In genomic region chr4:13641084-13641483, GRCh38 we compare ENCODE assay signal across 1 cellular context.
TF ChIP-seq lines count a peak whose summit lies in the region.

No MANE protein-coding gene starts in this region.

TF ChIP-seq in GM23338, 12 proteins besides CTCF, POLR2A, EP300 and RAD21 (continued from another document):
- TF ChIP-seq REST (IDR thresholded peaks at IDR 0.05; ENCODE audit: unreplicated experiment): no peak
- TF ChIP-seq ZNF114 (CRISPR knock-in tag; IDR thresholded peaks at IDR 0.05): no peak
- TF ChIP-seq POLR2AphosphoS5 (IDR thresholded peaks at IDR 0.05; ENCODE audit: low read depth): no peak
- no peak for TF ChIP-seq NANOG (IDR thresholded peaks at IDR 0.05; ENCODE audit: borderline replicate concordance)
- no peak for TF ChIP-seq EZH2phosphoT487 (IDR thresholded peaks at IDR 0.05; ENCODE audit: unreplicated experiment)
- no peak for TF ChIP-seq ETS1 (IDR thresholded peaks at IDR 0.05)
- TF ChIP-seq ZNF331 (CRISPR knock-in tag; IDR thresholded peaks at IDR 0.05; ENCODE audit: low read depth): no peak
- TF ChIP-seq EZH2 (IDR thresholded peaks at IDR 0.05; ENCODE audit: low read depth, unreplicated experiment): no peak
TF ChIP-seq in GM23338: peak in this region for 0.
